Comparison of ENCODE assay signal across 1 cellular context in genomic region chr15:70447511-70447910, GRCh38.
TF ChIP-seq lines count a peak whose summit lies in the region.

No MANE protein-coding gene starts in this region.

TF ChIP-seq in GM23338, 12 proteins besides CTCF, POLR2A, EP300 and RAD21 (continued from another document):
- TF ChIP-seq ZNF462 (CRISPR knock-in tag; IDR thresholded peaks at IDR 0.05) (no peak), CREB1 (CRISPR knock-in tag; IDR thresholded peaks at IDR 0.05; ENCODE audit: low read depth) (no peak)
TF ChIP-seq in GM23338: peak in this region for 0.
